In genomic region chr4:55125087-55125721, GRCh38 we compare ENCODE assay signal across 8 cellular contexts. TPM values are rescaled to one million over a fixed set of nuclear protein-coding genes. Genes with fewer than 3 reads are reported as not detected.
DNase-seq lines count a peak whose midpoint lies in the region; ATAC-seq, FAIRE-seq and TF ChIP-seq lines count a peak whose summit lies in the region.

TSS of gene KDR (minus strand) at chr4:55125595. CDS start at chr4:55125293, 302 bp downstream.

- no peak for TF ChIP-seq CTCF in dorsolateral prefrontal cortex (IDR thresholded peaks at IDR 0.05 in 54 of 56, conservative IDR thresholded peaks at IDR 0.05 in 2 of 56; ENCODE audit: low read depth in 1 of 56, partially characterized antibody in 56 of 56)

- peaks cover 27% of the 10 kb centered on the region for H3K27me3 Mint-ChIP-seq in activated naive CD8-positive, alpha-beta T cell
- H3K27me3 Mint-ChIP-seq in activated naive CD8-positive, alpha-beta T cell treated with anti-CD3 and anti-CD28 coated beads for 36 hours, result peaks cover 59% of the 10 kb centered on the region

- WGBS in mesenchymal stem cell, result under 1% methylated on average over 43 of the region's 57 CpGs
- WGBS in urinary bladder, result under 1% methylated on average over 57 of the region's 57 CpGs
- WGBS in small intestine, 3 donors, result 3 to 15% (median 13%) methylated on average over 51 to 57 of the region's 57 CpGs

- H3K36me3 ChIP-seq in mesenchymal stem cell (ENCODE audit: control insufficient read depth in 1 of 2, insufficient read depth in 2 of 2, low read depth in 1 of 2, low read length in 2 of 2) (no peaks in the 10 kb centered on the region), urinary bladder (ENCODE audit: insufficient read depth) (no peaks in the 10 kb centered on the region), small intestine (ENCODE audit: control insufficient read depth in 2 of 2, insufficient read depth in 2 of 2, low read length in 2 of 2) (no peaks in the 10 kb centered on the region)

- H2AFZ ChIP-seq in mesenchymal stem cell (ENCODE audit: low read depth, low read length), result peak within 1 kb of the TSS; percentile 43

- peak within 1 kb of the TSS; percentile 30 for H3K4me3 Mint-ChIP-seq in activated naive CD8-positive, alpha-beta T cell
- no peak within 1 kb of the TSS for H3K4me3 Mint-ChIP-seq in activated naive CD8-positive, alpha-beta T cell treated with anti-CD3 and anti-CD28 coated beads for 36 hours

- peak within 1 kb of the TSS in 1 of 2 experiments; percentile 28 for H3K18ac ChIP-seq in mesenchymal stem cell (ENCODE audit: low read depth in 1 of 2, low read length in 2 of 2)

- ATAC-seq in GM21447 (IDR thresholded peaks at IDR 0.05; ENCODE audit: unreplicated experiment), result no peak

- H3K4me3 ChIP-seq in dorsolateral prefrontal cortex (peak within 1 kb of the TSS; percentile 39 to 77 (median 63)), mesenchymal stem cell (ENCODE audit: insufficient read depth in 1 of 2, low read depth in 1 of 2, low read length in 2 of 2) (peak within 1 kb of the TSS; percentile 59 to 75), urinary bladder (ENCODE audit: low read depth, low read length) (peak within 1 kb of the TSS; percentile 55), small intestine (ENCODE audit: low read depth in 1 of 2, low read length in 2 of 2) (peak within 1 kb of the TSS in 1 of 2 donors; percentile 35)

- H3K27me3 ChIP-seq in dorsolateral prefrontal cortex (peaks cover 0 to 43% (median 19%) of the 10 kb centered on the region in 45 donors), mesenchymal stem cell (ENCODE audit: control insufficient read depth in 1 of 2, insufficient read depth in 1 of 2, low read length in 2 of 2) (peaks cover 25 to 39% of the 10 kb centered on the region in 2 experiments), small intestine (ENCODE audit: control insufficient read depth in 2 of 2, insufficient read depth in 2 of 2, low read length in 2 of 2) (peaks cover 0 to 10% of the 10 kb centered on the region in 2 donors)

- no peak for FAIRE-seq in small intestine (lab: Jason Lieb, UNC)

- peaks cover 2% of the 10 kb centered on the region for H3K4me1 Mint-ChIP-seq in activated naive CD8-positive, alpha-beta T cell (ENCODE audit: low read depth)
- peaks cover 3% of the 10 kb centered on the region for H3K4me1 Mint-ChIP-seq in activated naive CD8-positive, alpha-beta T cell treated with anti-CD3 and anti-CD28 coated beads for 36 hours

- no peak within 1 kb of the TSS for H2BK15ac ChIP-seq in mesenchymal stem cell (ENCODE audit: low read depth, poor library complexity, severe bottlenecking)

- peak within 1 kb of the TSS; percentile 99 for H3K4me2 ChIP-seq in mesenchymal stem cell (ENCODE audit: low read length, poor library complexity, severe bottlenecking)

- H2BK5ac ChIP-seq in mesenchymal stem cell (ENCODE audit: low read depth, low read length, poor library complexity, severe bottlenecking), result no peak within 1 kb of the TSS

- H3K14ac ChIP-seq in mesenchymal stem cell (ENCODE audit: low read length in 2 of 2), result peak within 1 kb of the TSS in 1 of 2 experiments; percentile 53

- H3K27ac ChIP-seq in dorsolateral prefrontal cortex (peak within 1 kb of the TSS in 8 of 59 donors; percentile 16 to 63 (median 34)), mesenchymal stem cell (ENCODE audit: low read length, poor library complexity, severe bottlenecking) (no peak within 1 kb of the TSS), urinary bladder (ENCODE audit: low read depth) (no peak within 1 kb of the TSS), small intestine (ENCODE audit: low read depth in 1 of 2, low read length in 1 of 2) (peak within 1 kb of the TSS in 1 of 2 donors; percentile 70)

- no peak for DNase-seq in activated naive CD8-positive, alpha-beta T cell treated with anti-CD3 and anti-CD28 coated beads for 36 hours
- DNase-seq in dorsolateral prefrontal cortex (peak in 3 of 10 donors; percentile 17 to 46 (median 39)), mesenchymal stem cell (peak; percentile 46), SIG-M5 treated with dmso at 0.1 percent for 504 hours (lab: John Stamatoyannopoulos, UW; ENCODE audit: unreplicated experiment) (no peak), small intestine (no peak)

- H3K9me3 ChIP-seq in mesenchymal stem cell (ENCODE audit: control insufficient read depth, low read length) (no peaks in the 10 kb centered on the region), small intestine (ENCODE audit: control insufficient read depth, low read depth) (no peaks in the 10 kb centered on the region)

- no peaks in the 10 kb centered on the region for H3K79me1 ChIP-seq in mesenchymal stem cell (replicated peaks; ENCODE audit: low read length, poor library complexity, severe bottlenecking)

- H3K36me3 Mint-ChIP-seq in activated naive CD8-positive, alpha-beta T cell, result no peaks in the 10 kb centered on the region
- H3K36me3 Mint-ChIP-seq in activated naive CD8-positive, alpha-beta T cell treated with anti-CD3 and anti-CD28 coated beads for 36 hours, result no peaks in the 10 kb centered on the region

- peaks cover 12% of the 10 kb centered on the region for H3K4me1 ChIP-seq in mesenchymal stem cell (ENCODE audit: control insufficient read depth, insufficient read depth, low read depth, low read length)
- no peaks in the 10 kb centered on the region for H3K4me1 ChIP-seq in urinary bladder (ENCODE audit: insufficient read depth)
- no peaks in the 10 kb centered on the region for H3K4me1 ChIP-seq in small intestine (ENCODE audit: control insufficient read depth in 2 of 2, insufficient read depth in 1 of 2, low read depth in 1 of 2, low read length in 1 of 2)

- no peak within 1 kb of the TSS for H4K8ac ChIP-seq in mesenchymal stem cell (ENCODE audit: low read length)

- intact Hi-C loops in dorsolateral prefrontal cortex (cut with DNase I), result no loop called here

- no peak within 1 kb of the TSS for H3K9ac ChIP-seq in mesenchymal stem cell (ENCODE audit: low read length)

- no peak within 1 kb of the TSS for H3K27ac Mint-ChIP-seq in activated naive CD8-positive, alpha-beta T cell
- no peak within 1 kb of the TSS for H3K27ac Mint-ChIP-seq in activated naive CD8-positive, alpha-beta T cell treated with anti-CD3 and anti-CD28 coated beads for 36 hours

- H2BK12ac ChIP-seq in mesenchymal stem cell (ENCODE audit: low read length in 2 of 2), result peak within 1 kb of the TSS in 1 of 2 experiments; percentile 21

- H2BK120ac ChIP-seq in mesenchymal stem cell (ENCODE audit: low read depth, low read length), result no peak within 1 kb of the TSS

- H3K9me3 Mint-ChIP-seq in activated naive CD8-positive, alpha-beta T cell (ENCODE audit: low read depth), result no peaks in the 10 kb centered on the region
- H3K9me3 Mint-ChIP-seq in activated naive CD8-positive, alpha-beta T cell treated with anti-CD3 and anti-CD28 coated beads for 36 hours, result peaks cover 4% of the 10 kb centered on the region

- H4K91ac ChIP-seq in mesenchymal stem cell (ENCODE audit: low read length), result no peak within 1 kb of the TSS

- H2AK5ac ChIP-seq in mesenchymal stem cell (ENCODE audit: low read length, severe bottlenecking), result no peak within 1 kb of the TSS

- no peak within 1 kb of the TSS for H3K23ac ChIP-seq in mesenchymal stem cell (ENCODE audit: low read length in 2 of 2)

- no peak within 1 kb of the TSS for H3K4ac ChIP-seq in mesenchymal stem cell (ENCODE audit: low read depth in 1 of 2, low read length in 2 of 2)

RNA-seq across cellular contexts. Expression of gene KDR, which starts in this region (rescaled TPM):
- total RNA-seq in activated naive CD8-positive, alpha-beta T cell treated with anti-CD3 and anti-CD28 coated beads for 36 hours, result under 1 TPM; 0.08 to 0.12 TPM
- total RNA-seq in dorsolateral prefrontal cortex (10 to 100 TPM in 17 of 120 experiments, 1 to 10 TPM in 103; 2.4 to 35.4 (median 5.2) TPM), urinary bladder (68.6 TPM)
- polyA plus RNA-seq in mesenchymal stem cell (2013, experiment 1 of 2), result 1.7 TPM
- polyA plus RNA-seq in mesenchymal stem cell (2013, experiment 2 of 2), result 1.5 TPM
- polyA plus RNA-seq in urinary bladder (13.4 TPM), small intestine (1 to 10 TPM in 1 of 3 donors, under 1 TPM in 2; 0.22 to 7.1 (median 0.81) TPM)
